Comparison of ENCODE assay signal across 8 cellular contexts in the genomic region with DNA sequence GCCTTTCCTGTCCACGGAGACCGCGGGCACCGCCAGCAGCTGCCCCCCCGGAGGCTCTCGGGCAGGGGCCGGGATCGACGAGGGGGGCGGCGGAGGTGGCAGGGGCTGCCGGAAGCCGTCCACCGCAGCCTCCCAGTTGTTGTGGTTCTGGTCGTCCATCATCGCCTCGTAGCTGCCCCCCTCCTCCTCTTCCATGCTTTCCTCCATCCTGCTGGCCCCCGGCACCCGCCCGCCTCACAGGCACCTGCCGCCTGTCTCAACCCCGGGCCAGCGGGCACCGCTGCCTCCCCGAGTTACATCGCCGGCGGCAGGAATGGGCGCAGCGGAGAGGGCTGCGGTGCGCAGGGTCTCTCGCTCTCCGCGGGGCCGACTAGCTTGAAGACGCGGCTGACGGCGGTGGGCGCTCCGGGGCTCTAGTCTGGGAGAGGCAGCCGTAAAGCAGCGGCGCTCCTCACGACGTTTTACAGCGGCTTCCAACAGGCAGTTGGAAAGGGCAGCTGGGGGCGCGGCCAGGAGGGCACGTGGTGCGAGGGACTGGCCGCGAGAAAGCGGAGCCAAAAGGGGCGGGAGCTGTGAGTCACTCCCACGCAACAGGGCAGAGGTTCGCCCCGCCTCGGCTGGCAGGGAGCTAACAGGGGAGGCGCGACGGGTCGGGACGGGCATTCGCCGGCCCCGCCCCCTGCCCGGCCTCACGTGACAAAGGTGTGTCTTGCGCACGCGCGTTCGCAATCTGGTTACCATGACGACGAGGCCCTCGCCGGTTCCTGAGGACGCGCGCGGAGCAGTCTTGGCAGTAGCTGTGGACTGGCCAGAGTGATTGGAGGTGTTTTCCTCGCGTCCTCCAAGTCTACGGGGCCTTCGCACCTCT. TPM values are rescaled to one million over a fixed set of nuclear protein-coding genes. Genes with fewer than 3 reads are reported as not detected.
DNase-seq lines count a peak whose midpoint lies in the region; ATAC-seq and TF ChIP-seq lines count a peak whose summit lies in the region.

A gene (minus strand): TSS at position 415 of the 868 bp plus-strand sequence. CDS start 208 bp downstream, at position 207.

- peak; percentile 97 for ATAC-seq in CD8-positive, alpha-beta T cell
- ATAC-seq in GM19467 (IDR thresholded peaks at IDR 0.05; ENCODE audit: unreplicated experiment) (peak; percentile 94), lung (ENCODE audit: insufficient read depth, low FRiP score) (peak; percentile 95)

- POLR2A ChIA-PET in CD8-positive, alpha-beta T cell (lab: Charles Lee), result interaction anchor here (0.7 to 2.8 kb wide), 12 partner anchors 13 to 971 kb away, joined by 3 to 16 read pairs (median 4); a partner anchor contains a TSS

- peaks cover 11% of the 10 kb centered on the region for H3K36me3 Mint-ChIP-seq in CD8-positive, alpha-beta T cell

- peaks cover 30% of the 10 kb centered on the region for H3K4me1 ChIP-seq in CD8-positive, alpha-beta T cell (ENCODE audit: insufficient read depth, low read length)
- H3K4me1 ChIP-seq in lung (ENCODE audit: control insufficient read depth in 2 of 2, insufficient read depth in 2 of 2, low read length in 2 of 2), result peaks cover 2 to 12% of the 10 kb centered on the region in 2 donors

- WGBS in lung, 2 donors, result 0% methylated on average over 70 to 87 of the region's 87 CpGs

- no peaks in the 10 kb centered on the region for H3K27me3 ChIP-seq in CD8-positive, alpha-beta T cell (ENCODE audit: insufficient read depth, low read length)
- H3K27me3 ChIP-seq in lung (ENCODE audit: control insufficient read depth, insufficient read depth), result no peaks in the 10 kb centered on the region

- no peaks in the 10 kb centered on the region for H3K27me3 Mint-ChIP-seq in CD8-positive, alpha-beta T cell (ENCODE audit: low read depth)

- CTCF ChIA-PET in CD8-positive, alpha-beta T cell (lab: Charles Lee), result interaction anchor here (1.0 to 2.4 kb wide), 8 partner anchors 14 to 932 kb away, joined by 3 to 10 read pairs (median 4); no protein-coding TSS in a partner anchor

- no peaks in the 10 kb centered on the region for H3K9me3 Mint-ChIP-seq in CD8-positive, alpha-beta T cell

- H3K4me1 Mint-ChIP-seq in CD8-positive, alpha-beta T cell (ENCODE audit: low read depth), result peaks cover 37% of the 10 kb centered on the region

- peak within 1 kb of the TSS; percentile 79 for H3K27ac ChIP-seq in CD8-positive, alpha-beta T cell (ENCODE audit: low read depth, low read length)
- peak within 1 kb of the TSS; percentile 83 to 86 for H3K27ac ChIP-seq in lung (ENCODE audit: low read depth in 1 of 2, low read length in 1 of 2)

- DNase-seq in CD8-positive, alpha-beta T cell, result peak; percentile 99 to 100 (median 100)
- DNase-seq in HS-27A (ENCODE audit: low read depth) (peak; percentile 79), NK-92 (lab: John Stamatoyannopoulos, UW; ENCODE audit: unreplicated experiment) (peak; percentile 97), lung (ENCODE audit: low spot score) (peak; percentile 100)
- peak; percentile 99 for DNase-seq in activated CD8-positive, alpha-beta memory T cell treated with anti-CD3 and anti-CD28 coated beads for 1 hour (ENCODE audit: extremely low read depth in 1 of 2, low read depth in 1 of 2)
- peak; percentile 99 for DNase-seq in effector CD8-positive, alpha-beta T cell (lab: John Stamatoyannopoulos, UW)
- peak; percentile 97 to 100 (median 99) for DNase-seq in stimulated activated CD4-positive, alpha-beta T cell treated with anti-CD3 and anti-CD28 coated beads, TNF-alpha, amount 100 ng/mL, for 4 hours (ENCODE audit: low read depth in 3 of 3)

- no peaks in the 10 kb centered on the region for H3K36me3 ChIP-seq in CD8-positive, alpha-beta T cell (ENCODE audit: insufficient read depth, low read length)
- H3K36me3 ChIP-seq in lung (ENCODE audit: control insufficient read depth in 2 of 2, insufficient read depth in 2 of 2, low read length in 2 of 2), result no peaks in the 10 kb centered on the region

- H3K4me3 Mint-ChIP-seq in CD8-positive, alpha-beta T cell, result peak within 1 kb of the TSS; percentile 93

- peak within 1 kb of the TSS; percentile 92 for H3K27ac Mint-ChIP-seq in CD8-positive, alpha-beta T cell

- peak within 1 kb of the TSS; percentile 92 for H3K4me3 ChIP-seq in CD8-positive, alpha-beta T cell (ENCODE audit: low read depth, low read length)
- H3K4me3 ChIP-seq in lung, result peak within 1 kb of the TSS; percentile 89

- H3K9me3 ChIP-seq in CD8-positive, alpha-beta T cell (ENCODE audit: low read length), result no peaks in the 10 kb centered on the region
- no peaks in the 10 kb centered on the region for H3K9me3 ChIP-seq in lung (ENCODE audit: control insufficient read depth in 2 of 2, insufficient read depth in 1 of 2, low read length in 1 of 2)

- no peak for TF ChIP-seq CTCF in CD8-positive, alpha-beta T cell (IDR thresholded peaks at IDR 0.05)
- TF ChIP-seq CTCF in lung (IDR thresholded peaks at IDR 0.05; ENCODE audit: control extremely low read depth, extremely low read depth), result no peak

- intact Hi-C loops in CD8-positive, alpha-beta T cell (cut with DNase I, micrococcal nuclease), result loop anchor here (1.0 to 10.0 kb wide), 18 partner anchors 24 to 1382 kb away; a partner anchor contains a TSS

RNA-seq across cellular contexts. Expression of the gene that starts here (rescaled TPM):
- total RNA-seq in CD8-positive, alpha-beta T cell, result 10 to 100 TPM; 40.8 to 46.8 TPM
- 10 to 100 TPM; 38.1 to 66.3 TPM for total RNA-seq in lung
- polyA plus RNA-seq in lung, result 1 to 10 TPM; 7.9 to 8.0 TPM

Comparison
In these comparisons a context has a peak if more than half of its experiments do, and no peak if none do; other contexts are left out.
1. Peak in every context shown above with its lines: DNase-seq, ATAC-seq, H3K4me3 ChIP-seq and H3K27ac ChIP-seq.